ENCODE assay signal across 1 cellular context in the genomic region with DNA sequence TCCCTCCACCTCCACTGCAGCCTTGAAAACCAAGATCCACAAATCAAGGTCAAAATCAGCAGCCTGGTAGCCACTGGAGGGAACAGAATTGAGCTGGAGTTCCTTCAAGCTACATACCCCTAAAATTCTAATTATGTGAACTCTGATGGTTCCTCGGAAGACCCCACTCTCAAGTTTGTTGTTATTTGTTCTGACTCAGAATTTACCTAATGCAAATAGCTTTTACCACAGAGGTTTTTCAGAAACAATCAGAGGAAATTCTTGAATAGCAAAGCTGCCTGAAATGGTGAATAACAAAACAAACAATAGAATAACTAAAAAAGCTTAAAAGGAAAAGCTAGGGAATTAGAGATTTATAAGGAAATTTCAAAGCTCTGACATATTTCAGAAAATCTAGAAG.
A peak's percentile ranks its signal among the peaks of the same experiment; 100 is the strongest.
TF ChIP-seq lines count a peak whose summit lies in the region.

No MANE protein-coding gene starts in this region.

TF ChIP-seq in endothelial cell of umbilical vein, 7 proteins besides CTCF, POLR2A, EP300 and RAD21:
- peak; percentile 41 for TF ChIP-seq FOS (IDR thresholded peaks at IDR 0.05; ENCODE audit: borderline replicate concordance, insufficient read depth, low read length)
- no peak for TF ChIP-seq POLR2AphosphoS5 (IDR thresholded peaks at IDR 0.05; ENCODE audit: insufficient read depth, low read depth, low read length)
